In the genomic region with DNA sequence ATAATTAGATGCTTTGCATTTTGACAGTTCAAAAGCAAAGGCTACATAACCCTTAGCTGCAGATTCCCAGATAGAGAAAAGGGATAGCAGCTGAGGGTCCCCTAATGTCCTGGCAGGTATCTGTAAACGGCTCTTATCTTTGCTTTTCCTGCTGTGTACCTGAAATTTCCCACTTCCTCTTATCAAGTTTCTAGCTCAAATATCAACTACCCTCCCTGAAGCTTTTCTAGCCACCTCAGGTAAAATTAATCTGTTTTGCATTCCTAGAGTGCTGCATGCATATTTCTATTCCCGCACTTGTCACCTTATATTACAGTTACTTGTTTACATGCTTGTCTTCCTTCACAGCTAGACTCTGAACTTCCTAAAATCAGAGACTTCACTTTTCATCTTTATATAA, we compare ENCODE assay signal across 17 cellular contexts. TPM values are rescaled to one million over a fixed set of nuclear protein-coding genes. Genes with fewer than 3 reads are reported as not detected.
A peak's percentile ranks its signal among the peaks of the same experiment; 100 is the strongest.
DNase-seq lines count a peak whose midpoint lies in the region; ATAC-seq and TF ChIP-seq lines count a peak whose summit lies in the region.
"Had no signal": no experiment of that assay in that cellular context is flagged by ENCODE, and none has a peak within 500 bp of the region (broad histone marks: within the 10 kb centered on the region; RNA-seq: fewer than 3 reads in every experiment).

No MANE protein-coding gene starts in this region.

- no peak for TF ChIP-seq CTCF in body of pancreas (IDR thresholded peaks at IDR 0.05)

- no peaks in the 10 kb centered on the region for H3K79me2 ChIP-seq in Karpas-422 (ENCODE audit: low read length)

- no peaks in the 10 kb centered on the region for H3K36me3 ChIP-seq in Karpas-422 (ENCODE audit: insufficient read depth, low read length)
- H3K36me3 ChIP-seq in body of pancreas (replicated peaks in 1 of 2; ENCODE audit: insufficient read depth in 1 of 2, low read depth in 2 of 2): no peaks in the 10 kb centered on the region
- H3K36me3 ChIP-seq: BLaER1 had no signal

- H3K4me3 ChIP-seq in Karpas-422 (ENCODE audit: low read length) (no peak overlapping the region), body of pancreas (no peak overlapping the region)
- H3K4me3 ChIP-seq: BLaER1, GM23338 had no signal

- H3K27me3 ChIP-seq in Karpas-422 (ENCODE audit: low read length) (no peaks in the 10 kb centered on the region; the same call in 1 of the 2 replicates), body of pancreas (no peaks in the 10 kb centered on the region)
- H3K27me3 ChIP-seq: BLaER1 had no signal

- DNase-seq in NCI-H526 (lab: John Stamatoyannopoulos, UW) (peak; percentile 13 to 35), NCI-H526 treated with DMSO at 0.1 percent for 48 hours (lab: John Stamatoyannopoulos, UW) (no peak), Karpas-422 (peak; percentile 68), body of pancreas (no peak), inferior parietal cortex (ENCODE audit: extremely low spot score) (no peak)
- DNase-seq: 8988T; CD4-positive, alpha-beta memory T cell; DMS153; DMS79; GDM1; HCEC 1CT had no signal

- no peak overlapping the region for H2AFZ ChIP-seq in Karpas-422 (ENCODE audit: low read length)
- H2AFZ ChIP-seq: GM23338 had no signal

- H3K4me1 ChIP-seq in Karpas-422 (ENCODE audit: low read length) (peaks cover 15% of the 10 kb centered on the region), body of pancreas (no peaks in the 10 kb centered on the region)
- H3K4me1 ChIP-seq: BLaER1 had no signal

- H4K20me1 ChIP-seq in Karpas-422 (ENCODE audit: insufficient read depth, low read depth, low read length): no peaks in the 10 kb centered on the region
- H4K20me1 ChIP-seq: BLaER1 had no signal

- H3K27ac ChIP-seq in Karpas-422 (ENCODE audit: low read length) (no peak overlapping the region), body of pancreas (peak overlapping the region in 1 of 4 donors; percentile 45)
- H3K27ac ChIP-seq: BLaER1 had no signal

- no peak overlapping the region for H3K9ac ChIP-seq in Karpas-422 (ENCODE audit: low read length)
- H3K9ac ChIP-seq: BLaER1 had no signal

- ATAC-seq in body of pancreas: peak; percentile 63
- ATAC-seq in HG03045 (IDR thresholded peaks at IDR 0.05; ENCODE audit: unreplicated experiment): no peak
- no peak for ATAC-seq in GM18520 (IDR thresholded peaks at IDR 0.05; ENCODE audit: unreplicated experiment)
- ATAC-seq: GM23338, HepG2 had no signal

- no peak for TF ChIP-seq POLR2A in body of pancreas (IDR thresholded peaks at IDR 0.05)

- intact Hi-C loops in body of pancreas (cut with DNase I): no loop called here

- no peak overlapping the region for H3K4me2 ChIP-seq in Karpas-422 (ENCODE audit: low read depth, low read length, poor library complexity, severe bottlenecking)
- H3K4me2 ChIP-seq: BLaER1, GM23338 had no signal

- no peaks in the 10 kb centered on the region for H3K9me3 ChIP-seq in Karpas-422 (ENCODE audit: low read length)
- no peaks in the 10 kb centered on the region for H3K9me3 ChIP-seq in body of pancreas
- H3K9me3 ChIP-seq: BLaER1 had no signal

- WGBS in body of pancreas, 2 donors: 22 to 23% methylated on average over 2 of the region's 2 CpGs

- H3K9me2 ChIP-seq in Karpas-422 (replicated peaks; ENCODE audit: insufficient read depth, low read length): no peaks in the 10 kb centered on the region

RNA-seq across cellular contexts. Expression of gene STXBP5L, which starts 55.6 kb away (rescaled TPM):
- not detected in 2 replicates for total RNA-seq in Karpas-422 (2014; rRNA removed; shearing (Covaris generic); ENCODE audit: low replicate concordance)
- under 1 TPM; under 0.01 to 0.78 TPM for total RNA-seq in body of pancreas
- total RNA-seq: A673; CD4-positive, alpha-beta memory T cell; HepG2 had no signal

Comparison
In these comparisons a context has a peak if more than half of its experiments do, and no peak if none do; other contexts are left out.
1. DNase-seq: peak in NCI-H526 (2 of 2) and Karpas-422 (single experiment); none in NCI-H526 treated with DMSO at 0.1 percent for 48 hours (single experiment), body of pancreas (0 of 4) and inferior parietal cortex (single experiment).